In genomic region chr2:159960413-159960812, GRCh38 we compare ENCODE assay signal across 1 cellular context.
TF ChIP-seq lines count a peak whose summit lies in the region.

No MANE protein-coding gene starts in this region.

TF ChIP-seq in HepG2, 621 proteins besides CTCF, POLR2A, EP300 and RAD21 (continued from another document):
- TF ChIP-seq PRDM10 (CRISPR knock-in tag; IDR thresholded peaks at IDR 0.05; ENCODE audit: low read depth) (no peak), ZNF782 (CRISPR knock-in tag; IDR thresholded peaks at IDR 0.05; ENCODE audit: borderline replicate concordance) (no peak), TOE1 (CRISPR knock-in tag; IDR thresholded peaks at IDR 0.05) (no peak), MTF2 (CRISPR knock-in tag; IDR thresholded peaks at IDR 0.05; ENCODE audit: borderline replicate concordance) (no peak), MAFK (conservative IDR thresholded peaks at IDR 0.05 in 1 of 2, IDR thresholded peaks at IDR 0.05 in 1 of 2; ENCODE audit: low read length in 2 of 2) (no peak), MED8 (CRISPR knock-in tag; IDR thresholded peaks at IDR 0.05; ENCODE audit: insufficient replicate concordance) (no peak)
